Comparison of ENCODE assay signal across 8 cellular contexts in genomic region chr1:86395771-86396502, GRCh38.
DNase-seq lines count a peak whose midpoint lies in the region; ATAC-seq lines count a peak whose summit lies in the region.

ODF2L (minus strand) TSS chr1:86396323; CDS start chr1:86387027, 9,296 bp downstream.

- peak; percentile 90 for DNase-seq in AG08396 (ENCODE audit: low spot score)
- peak; percentile 66 for DNase-seq in NCI-H446 treated with DMSO at 0.1 percent for 48 hours (lab: John Stamatoyannopoulos, UW)
- DNase-seq in cerebellar cortex (ENCODE audit: low spot score), result peak; percentile 93
- DNase-seq in islet precursor cell, result peak; percentile 97
- peak; percentile 78 to 84 (median 83) for DNase-seq in stimulated activated CD4-positive, alpha-beta T cell treated with anti-CD3 and anti-CD28 coated beads, Interleukin-12 subunit alpha, Interleukin-12 subunit beta, amount 100 ng/mL, for 48 hours (ENCODE audit: low read depth in 2 of 3, low spot score in 1 of 3)

- peak; percentile 100 for ATAC-seq in GM19035 (IDR thresholded peaks at IDR 0.05; ENCODE audit: unreplicated experiment)
- peak; percentile 100 for ATAC-seq in HG03354 (IDR thresholded peaks at IDR 0.05; ENCODE audit: poor library complexity, severe bottlenecking, unreplicated experiment)
- peak; percentile 100 for ATAC-seq in activated CD4-positive, CD25-positive, alpha-beta regulatory T cell treated with anti-CD3 and anti-CD28 coated beads, Interleukin-2, amount 50 U/mL, for 24 hours

Comparison
In these comparisons a context has a peak if more than half of its experiments do, and no peak if none do; other contexts are left out.
1. Peak in every context shown above with its lines: DNase-seq and ATAC-seq.